ENCODE assay signal across 28 cellular contexts in genomic region chr16:31810863-31811262, GRCh38.
"Had no signal": no experiment of that assay in that cellular context is flagged by ENCODE, and none has a peak within 500 bp of the region (broad histone marks: within the 10 kb centered on the region; RNA-seq: fewer than 3 reads in every experiment).

No MANE protein-coding gene starts in this region.

- H3K27me3 ChIP-seq: colonic mucosa, esophagus muscularis mucosa, esophagus squamous epithelium, foreskin keratinocyte, gastrocnemius medialis, heart left ventricle had no signal

- FAIRE-seq: colon, endometrium, endothelial cell of umbilical vein, frontal cortex had no signal

- DNase-seq: colonic mucosa; cortex of kidney; dermis blood vessel endothelial cell; dorsolateral prefrontal cortex; effector CD4-positive, alpha-beta T cell; effector CD8-positive, alpha-beta T cell; effector memory CD4-positive, alpha-beta T cell; effector memory CD8-positive, alpha-beta T cell; endodermal cell; erythroblast; esophagus squamous epithelium; foreskin fibroblast; foreskin keratinocyte; foreskin melanocyte; gastrocnemius medialis; glutamatergic neuron; head of caudate nucleus; heart left ventricle; heart right ventricle had no signal

- H3K9me3 ChIP-seq: colonic mucosa, esophagus squamous epithelium, gastrocnemius medialis, heart left ventricle had no signal

- H3K4me1 ChIP-seq: colonic mucosa, esophagus muscularis mucosa, esophagus squamous epithelium, foreskin keratinocyte, gastrocnemius medialis, gastroesophageal sphincter, heart left ventricle, heart right ventricle had no signal

- ATAC-seq: effector memory CD8-positive, alpha-beta T cell; esophagus mucosa; foreskin keratinocyte; gastrocnemius medialis; gastroesophageal sphincter; heart left ventricle; heart right ventricle had no signal

- H3K27ac ChIP-seq: colonic mucosa, coronary artery, dorsolateral prefrontal cortex, epithelial cell of prostate, esophagus muscularis mucosa, esophagus squamous epithelium, foreskin keratinocyte, gastrocnemius medialis, gastroesophageal sphincter, heart left ventricle, heart right ventricle had no signal

- H3K36me3 ChIP-seq: colonic mucosa, esophagus muscularis mucosa, esophagus squamous epithelium, gastrocnemius medialis, gastroesophageal sphincter, heart left ventricle, heart right ventricle had no signal

- H3K4me3 ChIP-seq: colonic mucosa, coronary artery, dorsolateral prefrontal cortex, esophagus muscularis mucosa, esophagus squamous epithelium, gastrocnemius medialis, gastroesophageal sphincter, heart left ventricle, heart right ventricle had no signal
